In genomic region chr12:47686645-47687240, GRCh38 we compare ENCODE assay signal across 9 cellular contexts. TPM values are rescaled to one million over a fixed set of nuclear protein-coding genes. Genes with fewer than 3 reads are reported as not detected.
DNase-seq lines count a peak whose midpoint lies in the region; ATAC-seq and TF ChIP-seq lines count a peak whose summit lies in the region.
"Had no signal": no experiment of that assay in that cellular context is flagged by ENCODE, and none has a peak within 500 bp of the region (broad histone marks: within the 10 kb centered on the region; RNA-seq: fewer than 3 reads in every experiment).

No MANE protein-coding gene starts in this region.

- no peak overlapping the region for H3K27ac ChIP-seq in OCI-LY1 (ENCODE audit: low read depth, low read length, poor library complexity, severe bottlenecking)

- peak; percentile 63 for TF ChIP-seq CTCF in OCI-LY1 (IDR thresholded peaks at IDR 0.05; ENCODE audit: low read length)

- H3K9ac ChIP-seq in OCI-LY1 (ENCODE audit: low read length) = no peak overlapping the region

- no peaks in the 10 kb centered on the region for H3K9me2 ChIP-seq in OCI-LY1 (ENCODE audit: low read depth, low read length)

- H3K4me3 ChIP-seq in H7 (ENCODE audit: insufficient read depth, low read depth, low read length) (no peak overlapping the region), OCI-LY1 (ENCODE audit: low read depth, low read length, poor library complexity, severe bottlenecking) (no peak overlapping the region)

- H3K36me3 Mint-ChIP-seq in activated CD4-positive, alpha-beta memory T cell treated with anti-CD3 and anti-CD28 coated beads for 36 hours = peaks cover 17% of the 10 kb centered on the region

- H3K4me1 ChIP-seq in OCI-LY1 (ENCODE audit: insufficient read depth, low read length, severe bottlenecking) = no peaks in the 10 kb centered on the region

- ATAC-seq in GM21360 (IDR thresholded peaks at IDR 0.05; ENCODE audit: unreplicated experiment) (no peak), HG02610 (IDR thresholded peaks at IDR 0.05; ENCODE audit: unreplicated experiment) (no peak)

- no peaks in the 10 kb centered on the region for H3K9me3 Mint-ChIP-seq in activated CD4-positive, alpha-beta memory T cell treated with anti-CD3 and anti-CD28 coated beads for 36 hours

- no peaks in the 10 kb centered on the region for H3F3A ChIP-seq in OCI-LY1 (ENCODE audit: insufficient read depth, low read length)

- CTCF ChIA-PET in activated CD4-positive, alpha-beta memory T cell treated with anti-CD3 and anti-CD28 coated beads for 36 hours (lab: Charles Lee) = interaction anchor here (0.6 to 3.4 kb wide), 13 partner anchors 11 to 703 kb away, joined by 3 to 22 read pairs (median 4); no protein-coding TSS in a partner anchor

- no peak overlapping the region for H3K27ac Mint-ChIP-seq in activated CD4-positive, alpha-beta memory T cell treated with anti-CD3 and anti-CD28 coated beads for 36 hours

- peaks cover 6% of the 10 kb centered on the region for H3K4me1 Mint-ChIP-seq in activated CD4-positive, alpha-beta memory T cell treated with anti-CD3 and anti-CD28 coated beads for 36 hours (ENCODE audit: low read depth)

- intact Hi-C loops in activated CD4-positive, alpha-beta memory T cell treated with anti-CD3 and anti-CD28 coated beads for 36 hours (cut with micrococcal nuclease) = loop anchor here (2.0 kb wide), 2 partner anchors 36 to 654 kb away; no protein-coding TSS in a partner anchor

- H2AFZ ChIP-seq in OCI-LY1 (ENCODE audit: low read length) = no peak overlapping the region

- no peak overlapping the region for H3K4me2 ChIP-seq in OCI-LY1 (ENCODE audit: low read length)

- H4K20me1 ChIP-seq in OCI-LY1 (ENCODE audit: insufficient read depth, low read length) = no peaks in the 10 kb centered on the region

- POLR2A ChIA-PET in activated CD4-positive, alpha-beta memory T cell treated with anti-CD3 and anti-CD28 coated beads for 36 hours (lab: Charles Lee) = interaction anchor here (0.8 kb wide), 1 partner anchor 471 kb away, joined by 3 read pairs; no protein-coding TSS in a partner anchor

- H3K27me3 Mint-ChIP-seq in activated CD4-positive, alpha-beta memory T cell treated with anti-CD3 and anti-CD28 coated beads for 36 hours = no peaks in the 10 kb centered on the region

- no peaks in the 10 kb centered on the region for H3K9me3 ChIP-seq in OCI-LY1 (ENCODE audit: low read length)

- peak; percentile 80 for DNase-seq in DMS53 (lab: John Stamatoyannopoulos, UW)
- DNase-seq in H7 = peak; percentile 36
- DNase-seq in cerebellum (ENCODE audit: low spot score) = peak; percentile 14
- peak; percentile 69 for DNase-seq in medulla oblongata (ENCODE audit: extremely low spot score)
- DNase-seq in activated CD4-positive, alpha-beta memory T cell treated with anti-CD3 and anti-CD28 coated beads for 36 hours = no peak

- no peaks in the 10 kb centered on the region; the same call in 1 of the 2 replicates for H3K36me3 ChIP-seq in H7 (replicated peaks; ENCODE audit: control insufficient read depth, insufficient read depth, low read length)
- H3K36me3 ChIP-seq in OCI-LY1 (ENCODE audit: insufficient read depth, low read length) = peaks cover 65% of the 10 kb centered on the region

- no peaks in the 10 kb centered on the region for H3K79me2 ChIP-seq in OCI-LY1 (ENCODE audit: insufficient read depth, low read length)

- no peak overlapping the region for H3K4me3 Mint-ChIP-seq in activated CD4-positive, alpha-beta memory T cell treated with anti-CD3 and anti-CD28 coated beads for 36 hours

- H3K27me3 ChIP-seq in H7 (ENCODE audit: control insufficient read depth, insufficient read depth, low read length) (no peaks in the 10 kb centered on the region), OCI-LY1 (ENCODE audit: insufficient read depth, low read length) (no peaks in the 10 kb centered on the region)

RNA-seq across cellular contexts. Expression of gene RPAP3, which starts 19.1 kb away (rescaled TPM):
- 19.5 and 28.9 TPM in 2 replicates for total RNA-seq in H7 (2014; rRNA removed; shearing (Covaris generic))
- 24.3 TPM for total RNA-seq in cerebellum
- 10 to 100 TPM; 49.4 to 50.2 TPM for total RNA-seq in activated CD4-positive, alpha-beta memory T cell treated with anti-CD3 and anti-CD28 coated beads for 36 hours

RNA-seq across cellular contexts. Expression of gene ENDOU, which starts 38.5 kb away (rescaled TPM):
- total RNA-seq in H7 (2014; rRNA removed; shearing (Covaris generic)) = not detected in 2 replicates
- not detected for total RNA-seq in cerebellum
- not detected for total RNA-seq in activated CD4-positive, alpha-beta memory T cell treated with anti-CD3 and anti-CD28 coated beads for 36 hours
- total RNA-seq: T-helper 2 cell treated with Interferon-gamma antibody and Interleukin-4, amounts not matched to agents 100 ng/mL and 5 ng/mL, for 36 hours had no signal
